11 cellular contexts compared by ENCODE assay signal in genomic region chr5:146173597-146173996, GRCh38. TPM values are rescaled to one million over a fixed set of nuclear protein-coding genes. Genes with fewer than 3 reads are reported as not detected.
DNase-seq lines count a peak whose midpoint lies in the region; ATAC-seq and TF ChIP-seq lines count a peak whose summit lies in the region.
"Had no signal": no experiment of that assay in that cellular context is flagged by ENCODE, and none has a peak within 500 bp of the region (broad histone marks: within the 10 kb centered on the region; RNA-seq: fewer than 3 reads in every experiment).

No MANE protein-coding gene starts in this region.

- 0 out of 2 replicates have a peak, but pooled peaks cover 12% of the 10 kb centered on the region for H3K79me2 ChIP-seq in OCI-LY1 (ENCODE audit: insufficient read depth, low read length)

- DNase-seq in naive thymus-derived CD8-positive, alpha-beta T cell: no peak
- DNase-seq in occipital lobe (lab: John Stamatoyannopoulos, UW): no peak
- no peak for DNase-seq in right atrium auricular region (ENCODE audit: low spot score)
- DNase-seq in midbrain (lab: John Stamatoyannopoulos, UW): no peak
- DNase-seq: activated gamma-delta T cell treated with Interleukin-2 at 50 U/mL for 16 hours, uterus had no signal

- peaks cover 6 to 15% (median 11%) of the 10 kb centered on the region in 4 donors for H3K4me1 Mint-ChIP-seq in naive thymus-derived CD8-positive, alpha-beta T cell

- ATAC-seq in GM18499 (IDR thresholded peaks at IDR 0.05; ENCODE audit: insufficient read depth, unreplicated experiment): peak; percentile 98
- peak; percentile 94 for ATAC-seq in GM19452 (IDR thresholded peaks at IDR 0.05; ENCODE audit: unreplicated experiment)
- peak; percentile 80 for ATAC-seq in HG02970 (IDR thresholded peaks at IDR 0.05; ENCODE audit: low FRiP score, unreplicated experiment)
- ATAC-seq in naive thymus-derived CD8-positive, alpha-beta T cell: no peak

- no peak overlapping the region for H2AFZ ChIP-seq in OCI-LY1 (ENCODE audit: low read length)

- H3K36me3 Mint-ChIP-seq in naive thymus-derived CD8-positive, alpha-beta T cell: peaks cover 0 to 77% (median 21%) of the 10 kb centered on the region in 3 donors

- H3K36me3 ChIP-seq in OCI-LY1 (ENCODE audit: insufficient read depth, low read length) (peaks cover 71% of the 10 kb centered on the region), right atrium auricular region (peaks cover 41% of the 10 kb centered on the region)
- H3K36me3 ChIP-seq: uterus had no signal

- no peaks in the 10 kb centered on the region for H3K27me3 Mint-ChIP-seq in naive thymus-derived CD8-positive, alpha-beta T cell
- H3K27me3 Mint-ChIP-seq: dendritic cell treated with granulocyte-macrophage colony-stimulating factor and Interleukin-4, amounts not matched to agents 40 ng/mL and 50 ng/mL, for 4 days had no signal

- no peaks in the 10 kb centered on the region for H3K9me3 Mint-ChIP-seq in naive thymus-derived CD8-positive, alpha-beta T cell
- H3K9me3 Mint-ChIP-seq: dendritic cell treated with granulocyte-macrophage colony-stimulating factor and Interleukin-4, amounts not matched to agents 40 ng/mL and 50 ng/mL, for 4 days had no signal

- H3K27me3 ChIP-seq in OCI-LY1 (ENCODE audit: insufficient read depth, low read length) (no peaks in the 10 kb centered on the region), right atrium auricular region (no peaks in the 10 kb centered on the region)
- H3K27me3 ChIP-seq: uterus had no signal

- POLR2A ChIA-PET in naive thymus-derived CD8-positive, alpha-beta T cell (lab: Charles Lee): no interaction called here

- H3K9me3 ChIP-seq in OCI-LY1 (ENCODE audit: low read length): no peaks in the 10 kb centered on the region
- no peaks in the 10 kb centered on the region for H3K9me3 ChIP-seq in right atrium auricular region
- H3K9me3 ChIP-seq: uterus had no signal

- H3K27ac ChIP-seq in OCI-LY1 (ENCODE audit: low read depth, low read length, poor library complexity, severe bottlenecking): peak overlapping the region; percentile 78
- H3K27ac ChIP-seq in right atrium auricular region: no peak overlapping the region
- H3K27ac ChIP-seq: uterus had no signal

- peak overlapping the region in 2 of 10 donors; percentile 10 to 75 for H3K27ac Mint-ChIP-seq in naive thymus-derived CD8-positive, alpha-beta T cell
- H3K27ac Mint-ChIP-seq: dendritic cell treated with granulocyte-macrophage colony-stimulating factor and Interleukin-4, amounts not matched to agents 40 ng/mL and 50 ng/mL, for 4 days had no signal

- H3K4me3 ChIP-seq in OCI-LY1 (ENCODE audit: low read depth, low read length, poor library complexity, severe bottlenecking): no peak overlapping the region
- H3K4me3 ChIP-seq in right atrium auricular region: no peak overlapping the region
- H3K4me3 ChIP-seq: uterus had no signal

- H3K4me3 Mint-ChIP-seq in naive thymus-derived CD8-positive, alpha-beta T cell: no peak overlapping the region
- H3K4me3 Mint-ChIP-seq: dendritic cell treated with granulocyte-macrophage colony-stimulating factor and Interleukin-4, amounts not matched to agents 40 ng/mL and 50 ng/mL, for 4 days had no signal

- no peaks in the 10 kb centered on the region for H3F3A ChIP-seq in OCI-LY1 (ENCODE audit: insufficient read depth, low read length)

- no peak for TF ChIP-seq CTCF in OCI-LY1 (IDR thresholded peaks at IDR 0.05; ENCODE audit: low read length)
- no peak for TF ChIP-seq CTCF in right atrium auricular region (IDR thresholded peaks at IDR 0.05)

- peak overlapping the region; percentile 7; the same call in 1 of the 2 replicates for H3K4me2 ChIP-seq in OCI-LY1 (ENCODE audit: low read length)

- H3K4me1 ChIP-seq in OCI-LY1 (ENCODE audit: insufficient read depth, low read length, severe bottlenecking) (peaks cover 18% of the 10 kb centered on the region), right atrium auricular region (no peaks in the 10 kb centered on the region)
- H3K4me1 ChIP-seq: uterus had no signal

- no peaks in the 10 kb centered on the region for H4K20me1 ChIP-seq in OCI-LY1 (ENCODE audit: insufficient read depth, low read length)

- H3K9me2 ChIP-seq in OCI-LY1 (ENCODE audit: low read depth, low read length): no peaks in the 10 kb centered on the region

- H3K9ac ChIP-seq in OCI-LY1 (ENCODE audit: low read length): no peak overlapping the region

RNA-seq across cellular contexts. Expression of gene LARS1, which starts 8.9 kb away (rescaled TPM):
- total RNA-seq in naive thymus-derived CD8-positive, alpha-beta T cell: 100 to 1,000 TPM; 178 to 187 TPM
- 100 to 1,000 TPM in 2 of 3 donors, 10 to 100 TPM in 1; 72.5 to 133 (median 110) TPM for polyA plus RNA-seq in naive thymus-derived CD8-positive, alpha-beta T cell
- total RNA-seq in occipital lobe (151 TPM), right atrium auricular region (10 to 100 TPM; 50.5 to 53.0 TPM)

RNA-seq across cellular contexts. Expression of gene RBM27, which starts 29.8 kb away (rescaled TPM):
- total RNA-seq in naive thymus-derived CD8-positive, alpha-beta T cell: 10 to 100 TPM; 31.5 to 34.7 TPM
- 1 to 10 TPM; 5.7 to 7.5 (median 6.6) TPM for polyA plus RNA-seq in naive thymus-derived CD8-positive, alpha-beta T cell
- total RNA-seq in occipital lobe (39.9 TPM), right atrium auricular region (10 to 100 TPM; 14.8 to 16.4 TPM)

Comparison
In these comparisons a context has a peak if more than half of its experiments do, and no peak if none do; other contexts are left out.
1. ATAC-seq: peak in GM18499 (single experiment), GM19452 (single experiment) and HG02970 (single experiment); none in naive thymus-derived CD8-positive, alpha-beta T cell (0 of 2).